In the genomic region with DNA sequence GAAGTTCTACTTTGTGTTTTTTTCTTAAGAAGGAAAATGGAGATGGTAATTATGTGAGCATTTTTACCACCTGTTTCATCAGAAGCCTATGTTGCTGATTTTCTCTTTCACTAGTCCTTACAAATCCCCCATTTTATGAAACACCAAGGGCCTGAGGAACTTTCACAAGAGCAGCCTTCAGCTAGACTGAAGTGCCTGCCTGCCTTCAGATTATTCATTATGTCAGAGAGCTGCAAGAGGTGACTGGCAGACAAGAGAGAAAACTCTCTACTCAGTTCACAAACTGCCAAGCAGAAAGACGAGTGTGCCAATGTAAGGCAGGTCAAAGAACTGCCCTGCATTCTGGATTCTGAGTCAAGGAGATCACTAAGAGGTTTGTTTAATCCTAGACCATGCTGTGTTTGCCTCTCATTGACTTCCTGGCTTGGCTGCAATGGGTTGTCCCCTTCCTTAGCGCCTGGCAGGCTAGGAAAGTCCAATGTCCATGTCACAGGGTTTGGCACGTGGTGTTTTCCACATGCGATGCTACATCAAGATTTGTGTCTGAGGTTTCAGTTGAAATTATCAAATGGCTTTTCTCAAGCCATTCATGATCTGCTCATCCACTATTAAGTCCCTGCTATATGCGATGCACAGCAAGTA, we compare ENCODE assay signal across 20 cellular contexts.
A peak's percentile ranks its signal among the peaks of the same experiment; 100 is the strongest.
DNase-seq lines count a peak whose midpoint lies in the region; ATAC-seq and TF ChIP-seq lines count a peak whose summit lies in the region.
"Had no signal": no experiment of that assay in that cellular context is flagged by ENCODE, and none has a peak within 500 bp of the region (broad histone marks: within the 10 kb centered on the region; RNA-seq: fewer than 3 reads in every experiment).

No MANE protein-coding gene starts in this region.

- no peak overlapping the region for H3K4me3 ChIP-seq in CD4-positive, CD25-positive, alpha-beta regulatory T cell (ENCODE audit: low read depth, low read length)
- no peak overlapping the region for H3K4me3 ChIP-seq in CD4-positive, alpha-beta memory T cell (ENCODE audit: low read length in 2 of 2)
- H3K4me3 ChIP-seq in mucosa of descending colon = no peak overlapping the region
- no peak overlapping the region for H3K4me3 ChIP-seq in coronary artery
- H3K4me3 ChIP-seq: heart right ventricle, MG63, smooth muscle cell, tibial artery had no signal

- CTCF ChIA-PET in CD4-positive, alpha-beta memory T cell (lab: Charles Lee; ENCODE audit: partially characterized antibody) = interaction anchor here (1.1 to 1.4 kb wide), 2 partner anchors 25 to 47 kb away, joined by 3 read pairs; no protein-coding TSS in a partner anchor

- no peak overlapping the region for H3K4me3 Mint-ChIP-seq in CD4-positive, CD25-positive, alpha-beta regulatory T cell
- H3K4me3 Mint-ChIP-seq in CD4-positive, alpha-beta memory T cell = no peak overlapping the region
- no peak overlapping the region for H3K4me3 Mint-ChIP-seq in activated naive CD8-positive, alpha-beta T cell treated with anti-CD3 and anti-CD28 coated beads, Interleukin-2, amount 50 U/mL, for 24 hours
- H3K4me3 Mint-ChIP-seq: central memory CD8-positive, alpha-beta T cell had no signal

- H3K36me3 ChIP-seq in CD4-positive, CD25-positive, alpha-beta regulatory T cell (ENCODE audit: control insufficient read depth, insufficient read depth, low read length) = peaks cover 27% of the 10 kb centered on the region
- peaks cover 18% of the 10 kb centered on the region for H3K36me3 ChIP-seq in CD4-positive, alpha-beta memory T cell (ENCODE audit: insufficient read depth, low read length)
- H3K36me3 ChIP-seq in mucosa of descending colon (ENCODE audit: low read depth) = no peaks in the 10 kb centered on the region

- peaks cover 4 to 36% (median 25%) of the 10 kb centered on the region in 4 donors for H3K4me1 Mint-ChIP-seq in CD4-positive, CD25-positive, alpha-beta regulatory T cell
- H3K4me1 Mint-ChIP-seq in CD4-positive, alpha-beta memory T cell = peaks cover 3 to 22% (median 12%) of the 10 kb centered on the region in 4 donors
- H3K4me1 Mint-ChIP-seq in activated naive CD8-positive, alpha-beta T cell treated with anti-CD3 and anti-CD28 coated beads, Interleukin-2, amount 50 U/mL, for 24 hours = peaks cover 2% of the 10 kb centered on the region

- no peak for DNase-seq in CD4-positive, CD25-positive, alpha-beta regulatory T cell
- no peak for DNase-seq in CD4-positive, alpha-beta memory T cell
- DNase-seq in activated naive CD8-positive, alpha-beta T cell treated with anti-CD3 and anti-CD28 coated beads, Interleukin-2, amount 50 U/mL, for 24 hours = no peak
- peak in 1 of 3 donors; percentile 22 for DNase-seq in mucosa of descending colon
- DNase-seq in KG1 (lab: John Stamatoyannopoulos, UW) = no peak
- no peak for DNase-seq in DMS 273 treated with DMSO at 0.1 percent for 48 hours (lab: John Stamatoyannopoulos, UW)
- DNase-seq in coronary artery (ENCODE audit: low spot score) = no peak
- DNase-seq: aorta; DMS79; HCEC 1CT; heart right ventricle; MG63; NCI-H146; NCI-H526 treated with DMSO at 0.1 percent for 48 hours; SK-N-SH; stimulated activated CD4-positive, alpha-beta T cell treated with anti-CD3 and anti-CD28 coated beads, Interleukin-2, amount 100 ng/mL, for 48 hours; stimulated activated naive CD4-positive, alpha-beta T cell; tibial artery had no signal

- H3K27me3 ChIP-seq in CD4-positive, CD25-positive, alpha-beta regulatory T cell (ENCODE audit: control insufficient read depth, insufficient read depth, low read length) = no peaks in the 10 kb centered on the region
- no peaks in the 10 kb centered on the region for H3K27me3 ChIP-seq in CD4-positive, alpha-beta memory T cell (ENCODE audit: insufficient read depth, low read length)
- H3K27me3 ChIP-seq: heart right ventricle, MG63, tibial artery had no signal

- no peak for ATAC-seq in CD4-positive, CD25-positive, alpha-beta regulatory T cell (ENCODE audit: low read depth in 2 of 2)
- ATAC-seq in activated naive CD8-positive, alpha-beta T cell treated with anti-CD3 and anti-CD28 coated beads, Interleukin-2, amount 50 U/mL, for 24 hours = no peak
- peak; percentile 89 for ATAC-seq in mucosa of descending colon
- ATAC-seq: heart right ventricle had no signal

- POLR2A ChIA-PET in CD4-positive, alpha-beta memory T cell (lab: Charles Lee; ENCODE audit: partially characterized antibody) = interaction anchor here (0.6 to 2.9 kb wide), 3 partner anchors 10 to 25 kb away, joined by 4 to 13 read pairs (median 5); no protein-coding TSS in a partner anchor

- no peak overlapping the region for H3K27ac ChIP-seq in CD4-positive, CD25-positive, alpha-beta regulatory T cell (ENCODE audit: insufficient read depth, low read length, poor library complexity, severe bottlenecking)
- no peak overlapping the region for H3K27ac ChIP-seq in CD4-positive, alpha-beta memory T cell (ENCODE audit: low read depth, low read length)
- no peak overlapping the region for H3K27ac ChIP-seq in coronary artery
- H3K27ac ChIP-seq: heart right ventricle, tibial artery had no signal

- intact Hi-C loops in CD4-positive, alpha-beta memory T cell (cut with micrococcal nuclease) = no loop called here
- intact Hi-C loops in mucosa of descending colon (cut with DNase I, micrococcal nuclease) = no loop called here

- H3K27ac Mint-ChIP-seq in CD4-positive, CD25-positive, alpha-beta regulatory T cell = peak overlapping the region; percentile 60 to 80 (median 65)
- peak overlapping the region in 6 of 7 donors; percentile 11 to 82 (median 47) for H3K27ac Mint-ChIP-seq in CD4-positive, alpha-beta memory T cell
- peak overlapping the region; percentile 0 for H3K27ac Mint-ChIP-seq in activated naive CD8-positive, alpha-beta T cell treated with anti-CD3 and anti-CD28 coated beads, Interleukin-2, amount 50 U/mL, for 24 hours

- no peaks in the 10 kb centered on the region for H3K27me3 Mint-ChIP-seq in CD4-positive, CD25-positive, alpha-beta regulatory T cell
- no peaks in the 10 kb centered on the region for H3K27me3 Mint-ChIP-seq in CD4-positive, alpha-beta memory T cell
- H3K27me3 Mint-ChIP-seq in activated naive CD8-positive, alpha-beta T cell treated with anti-CD3 and anti-CD28 coated beads, Interleukin-2, amount 50 U/mL, for 24 hours = no peaks in the 10 kb centered on the region
- H3K27me3 Mint-ChIP-seq: central memory CD8-positive, alpha-beta T cell had no signal

- H3K36me3 Mint-ChIP-seq in CD4-positive, CD25-positive, alpha-beta regulatory T cell = peaks cover 72% of the 10 kb centered on the region
- peaks cover 76 to 81% of the 10 kb centered on the region in 2 donors for H3K36me3 Mint-ChIP-seq in CD4-positive, alpha-beta memory T cell
- H3K36me3 Mint-ChIP-seq in activated naive CD8-positive, alpha-beta T cell treated with anti-CD3 and anti-CD28 coated beads, Interleukin-2, amount 50 U/mL, for 24 hours (ENCODE audit: low read depth) = peaks cover 69% of the 10 kb centered on the region

- peaks cover 0 to 6% of the 10 kb centered on the region in 2 experiments for H3K9me3 ChIP-seq in CD4-positive, CD25-positive, alpha-beta regulatory T cell (ENCODE audit: control insufficient read depth in 2 of 2, low read length in 2 of 2)
- peaks cover 0 to 6% of the 10 kb centered on the region in 2 donors for H3K9me3 ChIP-seq in CD4-positive, alpha-beta memory T cell (ENCODE audit: control insufficient read depth in 1 of 2, low read length in 2 of 2)
- no peaks in the 10 kb centered on the region for H3K9me3 ChIP-seq in mucosa of descending colon
- H3K9me3 ChIP-seq: tibial artery had no signal

- no peak for TF ChIP-seq CTCF in mucosa of descending colon (IDR thresholded peaks at IDR 0.05)
- TF ChIP-seq CTCF in coronary artery (IDR thresholded peaks at IDR 0.05) = no peak

- H3K9me3 Mint-ChIP-seq in CD4-positive, CD25-positive, alpha-beta regulatory T cell = peaks cover 0 to 13% (median 2%) of the 10 kb centered on the region in 7 donors
- peaks cover 0 to 16% (median 8%) of the 10 kb centered on the region in 8 donors for H3K9me3 Mint-ChIP-seq in CD4-positive, alpha-beta memory T cell
- peaks cover 17% of the 10 kb centered on the region for H3K9me3 Mint-ChIP-seq in activated naive CD8-positive, alpha-beta T cell treated with anti-CD3 and anti-CD28 coated beads, Interleukin-2, amount 50 U/mL, for 24 hours

- H3K4me1 ChIP-seq in CD4-positive, CD25-positive, alpha-beta regulatory T cell (ENCODE audit: control insufficient read depth, insufficient read depth, low read length, poor library complexity, severe bottlenecking) = no peaks in the 10 kb centered on the region
- H3K4me1 ChIP-seq in CD4-positive, alpha-beta memory T cell (ENCODE audit: insufficient read depth, low read length) = no peaks in the 10 kb centered on the region
- no peaks in the 10 kb centered on the region for H3K4me1 ChIP-seq in mucosa of descending colon (ENCODE audit: low read depth)
- H3K4me1 ChIP-seq: heart right ventricle, tibial artery had no signal

Comparison
In these comparisons a context has a peak if more than half of its experiments do, and no peak if none do; other contexts are left out.
1. H3K27ac Mint-ChIP-seq: peak in every context shown above with its lines; median percentile 65 in CD4-positive, CD25-positive, alpha-beta regulatory T cell; 47 in CD4-positive, alpha-beta memory T cell; 0 in activated naive CD8-positive, alpha-beta T cell treated with anti-CD3 and anti-CD28 coated beads, Interleukin-2, amount 50 U/mL, for 24 hours.